Comparison of ENCODE assay signal across 19 cellular contexts in genomic region chr7:47559306-47560220, GRCh38.
"Had no signal": no experiment of that assay in that cellular context is flagged by ENCODE, and none has a peak within 500 bp of the region (broad histone marks: within the 10 kb centered on the region; RNA-seq: fewer than 3 reads in every experiment).

No MANE protein-coding gene starts in this region.

- H3K4me1 ChIP-seq: colonic mucosa, testis had no signal

- H3K9ac ChIP-seq: neural progenitor cell, parathyroid adenoma had no signal

- DNase-seq: cerebellar nuclear complex; colonic mucosa; dermis blood vessel endothelial cell; esophagus squamous epithelium; foreskin fibroblast; head of caudate nucleus; kidney glomerular epithelial cell; retina; stimulated activated CD4-positive, alpha-beta T cell treated with anti-CD3 and anti-CD28 coated beads, Interleukin-2, amount 100 ng/mL, for 24 hours; stimulated activated CD4-positive, alpha-beta T cell treated with anti-CD3 and anti-CD28 coated beads, Interleukin-4, amount 100 ng/mL, for 4 hours; stimulated activated naive B cell treated with anti-CD40 and anti-IgM and Interleukin-4, amounts not matched to agents 10 μg/mL and 1 μg/mL and 100 μg/mL, for 72 hours; stimulated activated naive CD8-positive, alpha-beta T cell treated with anti-CD3 and anti-CD28 coated beads, Interleukin-15, amount 100 ng/mL, for 72 hours; testis had no signal

- H3K4me3 ChIP-seq: colonic mucosa, esophagus squamous epithelium, hepatocyte, neural progenitor cell, psoas muscle, testis, tibial nerve had no signal

- H3K4me2 ChIP-seq: hepatocyte, neural progenitor cell had no signal

- H3K27ac ChIP-seq: colonic mucosa, esophagus squamous epithelium, neural progenitor cell, parathyroid adenoma, psoas muscle, testis had no signal

- H3K27me3 ChIP-seq: colonic mucosa, esophagus squamous epithelium, hepatocyte, neural progenitor cell, testis, tibial nerve had no signal

- H3K36me3 ChIP-seq: colonic mucosa, esophagus squamous epithelium, neural progenitor cell, tibial nerve had no signal

- H2AFZ ChIP-seq: hepatocyte, neural progenitor cell, parathyroid adenoma had no signal

- ATAC-seq: natural killer cell treated with Interleukin-12 subunit alpha and Interleukin-12 subunit beta and Interleukin-15 and Interleukin-18, amount 100 ng/mL, for 72 hours; psoas muscle; stimulated activated naive B cell treated with anti-CD40 and anti-IgM and Interleukin-4, amounts not matched to agents 10 μg/mL and 1 μg/mL and 100 μg/mL, for 72 hours; stimulated activated naive CD8-positive, alpha-beta T cell treated with anti-CD3 and anti-CD28 coated beads, Interleukin-15, amount 100 ng/mL, for 72 hours had no signal

- H3K9me3 ChIP-seq: colonic mucosa, esophagus squamous epithelium, psoas muscle, testis, tibial nerve had no signal
